ENCODE assay signal across 1 cellular context in the genomic region with DNA sequence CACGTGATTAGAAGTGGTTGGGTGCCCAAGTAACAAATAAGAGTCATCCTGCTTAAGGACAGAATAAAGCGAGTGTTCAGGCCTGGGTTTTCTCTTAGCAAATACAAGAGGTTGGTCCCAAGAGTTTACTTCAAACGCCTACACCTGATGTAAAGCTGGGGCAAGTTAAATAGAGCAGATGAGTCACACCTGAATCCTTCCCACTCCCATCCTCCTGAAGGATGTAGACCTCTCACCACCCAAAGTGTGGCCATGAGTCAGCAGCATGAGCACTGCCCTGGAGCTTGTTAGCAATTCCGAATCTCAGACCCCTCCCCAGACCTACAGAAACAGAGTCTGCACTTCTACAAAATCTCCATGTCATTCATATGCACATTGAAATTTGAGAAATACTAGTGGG.
TF ChIP-seq lines count a peak whose summit lies in the region.

No MANE protein-coding gene starts in this region.

TF ChIP-seq in H1, 55 proteins besides CTCF, POLR2A, EP300 and RAD21 (continued from another document):
- TF ChIP-seq, protein P1, sequence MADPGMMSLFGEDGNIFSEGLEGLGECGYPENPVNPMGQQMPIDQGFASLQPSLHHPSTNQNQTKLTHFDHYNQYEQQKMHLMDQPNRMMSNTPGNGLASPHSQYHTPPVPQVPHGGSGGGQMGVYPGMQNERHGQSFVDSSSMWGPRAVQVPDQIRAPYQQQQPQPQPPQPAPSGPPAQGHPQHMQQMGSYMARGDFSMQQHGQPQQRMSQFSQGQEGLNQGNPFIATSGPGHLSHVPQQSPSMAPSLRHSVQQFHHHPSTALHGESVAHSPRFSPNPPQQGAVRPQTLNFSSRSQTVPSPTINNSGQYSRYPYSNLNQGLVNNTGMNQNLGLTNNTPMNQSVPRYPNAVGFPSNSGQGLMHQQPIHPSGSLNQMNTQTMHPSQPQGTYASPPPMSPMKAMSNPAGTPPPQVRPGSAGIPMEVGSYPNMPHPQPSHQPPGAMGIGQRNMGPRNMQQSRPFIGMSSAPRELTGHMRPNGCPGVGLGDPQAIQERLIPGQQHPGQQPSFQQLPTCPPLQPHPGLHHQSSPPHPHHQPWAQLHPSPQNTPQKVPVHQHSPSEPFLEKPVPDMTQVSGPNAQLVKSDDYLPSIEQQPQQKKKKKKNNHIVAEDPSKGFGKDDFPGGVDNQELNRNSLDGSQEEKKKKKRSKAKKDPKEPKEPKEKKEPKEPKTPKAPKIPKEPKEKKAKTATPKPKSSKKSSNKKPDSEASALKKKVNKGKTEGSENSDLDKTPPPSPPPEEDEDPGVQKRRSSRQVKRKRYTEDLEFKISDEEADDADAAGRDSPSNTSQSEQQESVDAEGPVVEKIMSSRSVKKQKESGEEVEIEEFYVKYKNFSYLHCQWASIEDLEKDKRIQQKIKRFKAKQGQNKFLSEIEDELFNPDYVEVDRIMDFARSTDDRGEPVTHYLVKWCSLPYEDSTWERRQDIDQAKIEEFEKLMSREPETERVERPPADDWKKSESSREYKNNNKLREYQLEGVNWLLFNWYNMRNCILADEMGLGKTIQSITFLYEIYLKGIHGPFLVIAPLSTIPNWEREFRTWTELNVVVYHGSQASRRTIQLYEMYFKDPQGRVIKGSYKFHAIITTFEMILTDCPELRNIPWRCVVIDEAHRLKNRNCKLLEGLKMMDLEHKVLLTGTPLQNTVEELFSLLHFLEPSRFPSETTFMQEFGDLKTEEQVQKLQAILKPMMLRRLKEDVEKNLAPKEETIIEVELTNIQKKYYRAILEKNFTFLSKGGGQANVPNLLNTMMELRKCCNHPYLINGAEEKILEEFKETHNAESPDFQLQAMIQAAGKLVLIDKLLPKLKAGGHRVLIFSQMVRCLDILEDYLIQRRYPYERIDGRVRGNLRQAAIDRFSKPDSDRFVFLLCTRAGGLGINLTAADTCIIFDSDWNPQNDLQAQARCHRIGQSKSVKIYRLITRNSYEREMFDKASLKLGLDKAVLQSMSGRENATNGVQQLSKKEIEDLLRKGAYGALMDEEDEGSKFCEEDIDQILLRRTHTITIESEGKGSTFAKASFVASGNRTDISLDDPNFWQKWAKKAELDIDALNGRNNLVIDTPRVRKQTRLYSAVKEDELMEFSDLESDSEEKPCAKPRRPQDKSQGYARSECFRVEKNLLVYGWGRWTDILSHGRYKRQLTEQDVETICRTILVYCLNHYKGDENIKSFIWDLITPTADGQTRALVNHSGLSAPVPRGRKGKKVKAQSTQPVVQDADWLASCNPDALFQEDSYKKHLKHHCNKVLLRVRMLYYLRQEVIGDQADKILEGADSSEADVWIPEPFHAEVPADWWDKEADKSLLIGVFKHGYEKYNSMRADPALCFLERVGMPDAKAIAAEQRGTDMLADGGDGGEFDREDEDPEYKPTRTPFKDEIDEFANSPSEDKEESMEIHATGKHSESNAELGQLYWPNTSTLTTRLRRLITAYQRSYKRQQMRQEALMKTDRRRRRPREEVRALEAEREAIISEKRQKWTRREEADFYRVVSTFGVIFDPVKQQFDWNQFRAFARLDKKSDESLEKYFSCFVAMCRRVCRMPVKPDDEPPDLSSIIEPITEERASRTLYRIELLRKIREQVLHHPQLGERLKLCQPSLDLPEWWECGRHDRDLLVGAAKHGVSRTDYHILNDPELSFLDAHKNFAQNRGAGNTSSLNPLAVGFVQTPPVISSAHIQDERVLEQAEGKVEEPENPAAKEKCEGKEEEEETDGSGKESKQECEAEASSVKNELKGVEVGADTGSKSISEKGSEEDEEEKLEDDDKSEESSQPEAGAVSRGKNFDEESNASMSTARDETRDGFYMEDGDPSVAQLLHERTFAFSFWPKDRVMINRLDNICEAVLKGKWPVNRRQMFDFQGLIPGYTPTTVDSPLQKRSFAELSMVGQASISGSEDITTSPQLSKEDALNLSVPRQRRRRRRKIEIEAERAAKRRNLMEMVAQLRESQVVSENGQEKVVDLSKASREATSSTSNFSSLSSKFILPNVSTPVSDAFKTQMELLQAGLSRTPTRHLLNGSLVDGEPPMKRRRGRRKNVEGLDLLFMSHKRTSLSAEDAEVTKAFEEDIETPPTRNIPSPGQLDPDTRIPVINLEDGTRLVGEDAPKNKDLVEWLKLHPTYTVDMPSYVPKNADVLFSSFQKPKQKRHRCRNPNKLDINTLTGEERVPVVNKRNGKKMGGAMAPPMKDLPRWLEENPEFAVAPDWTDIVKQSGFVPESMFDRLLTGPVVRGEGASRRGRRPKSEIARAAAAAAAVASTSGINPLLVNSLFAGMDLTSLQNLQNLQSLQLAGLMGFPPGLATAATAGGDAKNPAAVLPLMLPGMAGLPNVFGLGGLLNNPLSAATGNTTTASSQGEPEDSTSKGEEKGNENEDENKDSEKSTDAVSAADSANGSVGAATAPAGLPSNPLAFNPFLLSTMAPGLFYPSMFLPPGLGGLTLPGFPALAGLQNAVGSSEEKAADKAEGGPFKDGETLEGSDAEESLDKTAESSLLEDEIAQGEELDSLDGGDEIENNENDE (IDR thresholded peaks at IDR 0.05; ENCODE audit: insufficient replicate concordance, low read length): no peak
- TF ChIP-seq SIRT6 (IDR thresholded peaks at IDR 0.05; ENCODE audit: low read length): no peak
